Comparison of ENCODE assay signal across 9 cellular contexts in the genomic region with DNA sequence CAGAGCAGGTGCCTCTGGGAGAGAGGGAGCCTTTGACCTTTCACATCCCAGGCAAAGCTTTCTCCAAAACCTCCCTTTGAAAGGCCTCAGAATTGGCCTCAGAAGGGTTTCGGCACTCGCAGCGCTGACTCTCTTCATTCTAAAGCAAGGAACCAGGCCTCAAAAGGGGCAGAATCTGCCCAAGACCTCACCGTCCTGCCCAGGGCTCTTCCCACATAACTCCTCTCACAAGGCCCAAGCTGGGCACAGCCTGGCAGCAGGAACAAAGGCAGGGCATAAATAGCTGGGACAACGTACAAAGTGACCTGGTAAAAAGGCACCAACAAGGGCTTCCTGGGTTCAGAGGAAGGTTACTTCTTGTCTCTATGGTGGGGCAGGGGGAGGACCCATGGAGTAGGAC.
"Had no signal": no experiment of that assay in that cellular context is flagged by ENCODE, and none has a peak within 500 bp of the region (broad histone marks: within the 10 kb centered on the region; RNA-seq: fewer than 3 reads in every experiment).

No MANE protein-coding gene starts in this region.

- ATAC-seq: GM23338, HCT116, HepG2, K562 had no signal

- H3K4me1 Mint-ChIP-seq: GM23338 had no signal

- H3K27ac ChIP-seq: HL-60 had no signal

- H3K4me3 ChIP-seq: GM23338, HAP-1, K562 had no signal

- H3K36me3 ChIP-seq: HAP-1 had no signal

- DNase-seq: HFFc6, IMR-90, KG1 had no signal

- H3K9me3 Mint-ChIP-seq: GM23338, HFFc6 had no signal

- H3K9me3 ChIP-seq: HAP-1 had no signal

- H2AFZ ChIP-seq: GM23338 had no signal

- H3K4me3 Mint-ChIP-seq: GM23338, HFFc6 had no signal

- H3K27ac Mint-ChIP-seq: GM23338, HFFc6 had no signal

- H3K4me2 ChIP-seq: GM23338 had no signal

- H3K4me1 ChIP-seq: HAP-1 had no signal
